In genomic region chr2:71833855-71834554, GRCh38 we compare ENCODE assay signal across 14 cellular contexts.
DNase-seq lines count a peak whose midpoint lies in the region; ATAC-seq and TF ChIP-seq lines count a peak whose summit lies in the region.
"Had no signal": no experiment of that assay in that cellular context is flagged by ENCODE, and none has a peak within 500 bp of the region (broad histone marks: within the 10 kb centered on the region; RNA-seq: fewer than 3 reads in every experiment).

No MANE protein-coding gene starts in this region.

- DNase-seq in PC-3 (peak; percentile 83), fibroblast of pulmonary artery (ENCODE audit: low read depth) (peak; percentile 29), mucosa of descending colon (peak in 1 of 3 donors; percentile 21), vagina (ENCODE audit: extremely low spot score in 2 of 2) (peak; percentile 82 to 88), globus pallidus (ENCODE audit: low spot score) (no peak)
- DNase-seq in activated CD4-positive, alpha-beta T cell treated with anti-CD3 and anti-CD28 coated beads for 1 hour = no peak
- DNase-seq: activated CD4-positive, alpha-beta memory T cell treated with anti-CD3 and anti-CD28 coated beads, Interleukin-2, amount 10 ng/mL, durations not matched to agents 7 days and 5 days; activated gamma-delta T cell treated with Interleukin-2 at 50 U/mL for 16 hours; naive thymus-derived CD4-positive, alpha-beta T cell; NCI-H1048; NCI-H226 had no signal

- H3K4me3 ChIP-seq in PC-3 (ENCODE audit: low read length) (no peak overlapping the region), fibroblast of pulmonary artery (replicated peaks; ENCODE audit: low read depth, low read length) (no peak overlapping the region), mucosa of descending colon (no peak overlapping the region), vagina (no peak overlapping the region)
- H3K4me3 ChIP-seq: breast epithelium had no signal

- H3K9me2 ChIP-seq in PC-3 (replicated peaks; ENCODE audit: low read length) = no peaks in the 10 kb centered on the region

- H3K9ac ChIP-seq in PC-3 (ENCODE audit: low read length) = no peak overlapping the region

- H3K36me3 ChIP-seq in PC-3 (ENCODE audit: low read depth, low read length) = no peaks in the 10 kb centered on the region
- no peaks in the 10 kb centered on the region for H3K36me3 ChIP-seq in mucosa of descending colon (ENCODE audit: low read depth)
- H3K36me3 ChIP-seq in vagina = no peaks in the 10 kb centered on the region
- H3K36me3 ChIP-seq: breast epithelium had no signal

- H3K27me3 ChIP-seq in PC-3 (ENCODE audit: low read length) (peaks cover 15% of the 10 kb centered on the region; the same call in 1 of the 2 replicates), vagina (no peaks in the 10 kb centered on the region)

- CTCF ChIA-PET in PC-3 (lab: Charles Lee) = no interaction called here

- no peaks in the 10 kb centered on the region for H3K79me2 ChIP-seq in PC-3 (ENCODE audit: low read length)

- no peak for TF ChIP-seq POLR2A in vagina (IDR thresholded peaks at IDR 0.05)

- H4K20me1 ChIP-seq in PC-3 (ENCODE audit: low read length) = no peaks in the 10 kb centered on the region

- no peak for TF ChIP-seq CTCF in PC-3 (conservative IDR thresholded peaks at IDR 0.05; ENCODE audit: low read depth, low read length)
- TF ChIP-seq CTCF in fibroblast of pulmonary artery (IDR thresholded peaks at IDR 0.05; ENCODE audit: low read length, missing control alignments) = no peak
- TF ChIP-seq CTCF in mucosa of descending colon (IDR thresholded peaks at IDR 0.05) = no peak
- TF ChIP-seq CTCF in vagina (IDR thresholded peaks at IDR 0.05) = no peak

- peaks cover 30% of the 10 kb centered on the region for H3K4me1 ChIP-seq in PC-3 (ENCODE audit: insufficient read depth, low read length)
- H3K4me1 ChIP-seq in mucosa of descending colon (ENCODE audit: low read depth) = no peaks in the 10 kb centered on the region
- H3K4me1 ChIP-seq in vagina = peaks cover 13% of the 10 kb centered on the region
- H3K4me1 ChIP-seq: breast epithelium had no signal

- no peak overlapping the region for H2AFZ ChIP-seq in PC-3 (ENCODE audit: low read length)

- no TSS peak for BruUV-seq in PC-3 (replicated peaks; lab: Mats Ljungman, UMichigan)

- POLR2A ChIA-PET in PC-3 (lab: Charles Lee; ENCODE audit: unreplicated experiment) = no interaction called here

- H3K9me3 ChIP-seq in PC-3 (ENCODE audit: low read length) (no peaks in the 10 kb centered on the region), mucosa of descending colon (no peaks in the 10 kb centered on the region), vagina (no peaks in the 10 kb centered on the region)
- H3K9me3 ChIP-seq: breast epithelium had no signal

- peak; percentile 91 for ATAC-seq in PC-3
- peak; percentile 40 for ATAC-seq in mucosa of descending colon
- ATAC-seq in GM18867 (IDR thresholded peaks at IDR 0.05; ENCODE audit: unreplicated experiment) = no peak
- ATAC-seq in HG03442 (IDR thresholded peaks at IDR 0.05; ENCODE audit: unreplicated experiment) = no peak
- ATAC-seq: naive thymus-derived CD4-positive, alpha-beta T cell had no signal

- H3F3A ChIP-seq in PC-3 (ENCODE audit: low read length, unreplicated experiment) = no peaks in the 10 kb centered on the region

- intact Hi-C loops in PC-3 (cut with micrococcal nuclease) (loop anchor here (1.0 kb wide), 1 partner anchor 41 kb away; no protein-coding TSS in a partner anchor), mucosa of descending colon (cut with DNase I, micrococcal nuclease) (no loop called here), vagina (cut with DNase I) (no loop called here)

- H3K4me2 ChIP-seq in PC-3 (ENCODE audit: low read length) = no peak overlapping the region

- H3K27ac ChIP-seq in PC-3 (ENCODE audit: low read length) = peak overlapping the region; percentile 61
- H3K27ac ChIP-seq in vagina = no peak overlapping the region
- H3K27ac ChIP-seq: breast epithelium had no signal

Comparison
In these comparisons a context has a peak if more than half of its experiments do, and no peak if none do; other contexts are left out.
1. ATAC-seq: peak in PC-3 (single experiment) and mucosa of descending colon (single experiment); none in GM18867 (single experiment) and HG03442 (single experiment).
2. DNase-seq: peak in PC-3 (single experiment), fibroblast of pulmonary artery (single experiment) and vagina (2 of 2); none in globus pallidus (single experiment) and activated CD4-positive, alpha-beta T cell treated with anti-CD3 and anti-CD28 coated beads for 1 hour (single experiment).